In genomic region chr12:24979286-24979685, GRCh38 we compare ENCODE assay signal across 1 cellular context.
TF ChIP-seq lines count a peak whose summit lies in the region.

No MANE protein-coding gene starts in this region.

TF ChIP-seq in K562, 482 proteins besides CTCF, POLR2A, EP300 and RAD21 (continued from another document):
- TF ChIP-seq ZNF518B (CRISPR knock-in tag; IDR thresholded peaks at IDR 0.05) (no peak), SAFB (IDR thresholded peaks at IDR 0.05; ENCODE audit: borderline replicate concordance, low read depth, low read length) (no peak), RBM17 (IDR thresholded peaks at IDR 0.05; ENCODE audit: borderline replicate concordance, low read depth, low read length) (no peak), NCOA4 (IDR thresholded peaks at IDR 0.05; ENCODE audit: partially characterized antibody) (no peak), ILK (tag; IDR thresholded peaks at IDR 0.05; ENCODE audit: borderline replicate concordance, low read depth) (no peak), POU5F1 (IDR thresholded peaks at IDR 0.05; ENCODE audit: borderline replicate concordance, low read depth, low read length, partially characterized antibody) (no peak), TCF15 (CRISPR knock-in tag; IDR thresholded peaks at IDR 0.05) (no peak), CREB3 (tag; conservative IDR thresholded peaks at IDR 0.05; ENCODE audit: low read depth) (no peak), SOX6 (IDR thresholded peaks at IDR 0.05) (no peak), BACH1 (tag; IDR thresholded peaks at IDR 0.05) (peak; percentile 70; the same call in 1 of the 2 replicates), CBFB (CRISPR knock-in tag; IDR thresholded peaks at IDR 0.05) (no peak), PHF20 (IDR thresholded peaks at IDR 0.05; ENCODE audit: partially characterized antibody) (no peak), CREB1 (IDR thresholded peaks at IDR 0.05) (no peak), CREB1 (CRISPR knock-in tag; IDR thresholded peaks at IDR 0.05) (no peak), EP400 (IDR thresholded peaks at IDR 0.05) (no peak), C11orf30 (IDR thresholded peaks at IDR 0.05; ENCODE audit: low read depth) (peak; percentile 84), ZFX (CRISPR knock-in tag; IDR thresholded peaks at IDR 0.05) (no peak), MAFG (tag; conservative IDR thresholded peaks at IDR 0.05) (peak; percentile 88), ZNF316 (IDR thresholded peaks at IDR 0.05) (peak; percentile 79), TRIM28 (IDR thresholded peaks at IDR 0.05) (no peak)
- TF ChIP-seq, protein P1, sequence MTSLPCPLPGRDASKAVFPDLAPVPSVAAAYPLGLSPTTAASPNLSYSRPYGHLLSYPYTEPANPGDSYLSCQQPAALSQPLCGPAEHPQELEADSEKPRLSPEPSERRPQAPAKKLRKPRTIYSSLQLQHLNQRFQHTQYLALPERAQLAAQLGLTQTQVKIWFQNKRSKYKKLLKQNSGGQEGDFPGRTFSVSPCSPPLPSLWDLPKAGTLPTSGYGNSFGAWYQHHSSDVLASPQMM (CRISPR knock-in tag; IDR thresholded peaks at IDR 0.05), result no peak
- TF ChIP-seq, protein P2, sequence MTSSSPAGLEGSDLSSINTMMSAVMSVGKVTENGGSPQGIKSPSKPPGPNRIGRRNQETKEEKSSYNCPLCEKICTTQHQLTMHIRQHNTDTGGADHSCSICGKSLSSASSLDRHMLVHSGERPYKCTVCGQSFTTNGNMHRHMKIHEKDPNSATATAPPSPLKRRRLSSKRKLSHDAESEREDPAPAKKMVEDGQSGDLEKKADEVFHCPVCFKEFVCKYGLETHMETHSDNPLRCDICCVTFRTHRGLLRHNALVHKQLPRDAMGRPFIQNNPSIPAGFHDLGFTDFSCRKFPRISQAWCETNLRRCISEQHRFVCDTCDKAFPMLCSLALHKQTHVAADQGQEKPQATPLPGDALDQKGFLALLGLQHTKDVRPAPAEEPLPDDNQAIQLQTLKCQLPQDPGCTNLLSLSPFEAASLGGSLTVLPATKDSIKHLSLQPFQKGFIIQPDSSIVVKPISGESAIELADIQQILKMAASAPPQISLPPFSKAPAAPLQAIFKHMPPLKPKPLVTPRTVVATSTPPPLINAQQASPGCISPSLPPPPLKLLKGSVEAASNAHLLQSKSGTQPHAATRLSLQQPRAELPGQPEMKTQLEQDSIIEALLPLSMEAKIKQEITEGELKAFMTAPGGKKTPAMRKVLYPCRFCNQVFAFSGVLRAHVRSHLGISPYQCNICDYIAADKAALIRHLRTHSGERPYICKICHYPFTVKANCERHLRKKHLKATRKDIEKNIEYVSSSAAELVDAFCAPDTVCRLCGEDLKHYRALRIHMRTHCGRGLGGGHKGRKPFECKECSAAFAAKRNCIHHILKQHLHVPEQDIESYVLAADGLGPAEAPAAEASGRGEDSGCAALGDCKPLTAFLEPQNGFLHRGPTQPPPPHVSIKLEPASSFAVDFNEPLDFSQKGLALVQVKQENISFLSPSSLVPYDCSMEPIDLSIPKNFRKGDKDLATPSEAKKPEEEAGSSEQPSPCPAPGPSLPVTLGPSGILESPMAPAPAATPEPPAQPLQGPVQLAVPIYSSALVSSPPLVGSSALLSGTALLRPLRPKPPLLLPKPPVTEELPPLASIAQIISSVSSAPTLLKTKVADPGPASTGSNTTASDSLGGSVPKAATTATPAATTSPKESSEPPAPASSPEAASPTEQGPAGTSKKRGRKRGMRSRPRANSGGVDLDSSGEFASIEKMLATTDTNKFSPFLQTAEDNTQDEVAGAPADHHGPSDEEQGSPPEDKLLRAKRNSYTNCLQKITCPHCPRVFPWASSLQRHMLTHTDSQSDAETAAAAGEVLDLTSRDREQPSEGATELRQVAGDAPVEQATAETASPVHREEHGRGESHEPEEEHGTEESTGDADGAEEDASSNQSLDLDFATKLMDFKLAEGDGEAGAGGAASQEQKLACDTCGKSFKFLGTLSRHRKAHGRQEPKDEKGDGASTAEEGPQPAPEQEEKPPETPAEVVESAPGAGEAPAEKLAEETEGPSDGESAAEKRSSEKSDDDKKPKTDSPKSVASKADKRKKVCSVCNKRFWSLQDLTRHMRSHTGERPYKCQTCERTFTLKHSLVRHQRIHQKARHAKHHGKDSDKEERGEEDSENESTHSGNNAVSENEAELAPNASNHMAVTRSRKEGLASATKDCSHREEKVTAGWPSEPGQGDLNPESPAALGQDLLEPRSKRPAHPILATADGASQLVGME (CRISPR knock-in tag; IDR thresholded peaks at IDR 0.05), result no peak
